13 cellular contexts compared by ENCODE assay signal in genomic region chr6:52799272-52799671, GRCh38. TPM values are rescaled to one million over a fixed set of nuclear protein-coding genes. Genes with fewer than 3 reads are reported as not detected.
DNase-seq lines count a peak whose midpoint lies in the region; TF ChIP-seq lines count a peak whose summit lies in the region.
"Not testable (repeated sequence)": the region's sequence is repeated elsewhere in the genome, so short reads cannot be mapped to it uniquely, and the experiment has no call there.
"Had no signal": no experiment of that assay in that cellular context is flagged by ENCODE, and none has a peak within 500 bp of the region (broad histone marks: within the 10 kb centered on the region; RNA-seq: fewer than 3 reads in every experiment).

No MANE protein-coding gene starts in this region.

- not testable (repeated sequence) for H3K79me2 ChIP-seq in GM23248 (ENCODE audit: insufficient read depth); osteoblast (ENCODE audit: insufficient read depth, low read length)

- H3K4me2 ChIP-seq in GM23248 (ENCODE audit: unreplicated experiment) (peak overlapping the region; percentile 48), osteoblast (ENCODE audit: insufficient read depth, low read length) (peak overlapping the region; percentile 69)

- DNase-seq in BJ (ENCODE audit: low read depth) (peak; percentile 26), GM23248 (peak; percentile 73), NCI-H226 (peak; percentile 10), astrocyte of the hippocampus (ENCODE audit: low read depth, low spot score) (peak; percentile 71), fibroblast of gingiva (ENCODE audit: low read depth) (peak; percentile 40), glomerular visceral epithelial cell (ENCODE audit: extremely low spot score) (peak; percentile 11)
- DNase-seq in osteoblast (ENCODE audit: insufficient read length, low spot score, missing footprints) = not testable (repeated sequence)

- H3K4me3 ChIP-seq in BJ (ENCODE audit: low read depth, low read length); GM23248; osteoblast (ENCODE audit: insufficient read depth, low read length): not testable (repeated sequence)

- TF ChIP-seq CTCF in BJ (IDR thresholded peaks at IDR 0.05; ENCODE audit: insufficient read depth, low read depth, low read length); osteoblast (IDR thresholded peaks at IDR 0.05; ENCODE audit: extremely low read depth, low read depth, low read length): not testable (repeated sequence)

- H3K9me3 ChIP-seq in GM23248 (ENCODE audit: low read depth); osteoblast (ENCODE audit: low read depth, low read length): not testable (repeated sequence)

- H3K27me3 ChIP-seq in BJ (ENCODE audit: control insufficient read depth, insufficient read depth, low read length); GM23248 (replicated peaks; ENCODE audit: insufficient read depth): not testable (repeated sequence)
- peaks cover 14% of the 10 kb centered on the region for H3K27me3 ChIP-seq in osteoblast (ENCODE audit: insufficient read depth, low read length)

- in situ Hi-C loops in GM23248 (cut with MboI) = not testable (repeated sequence)

- not testable (repeated sequence) for H2AFZ ChIP-seq in GM23248; osteoblast (ENCODE audit: low read length)

- H3K9ac ChIP-seq in GM23248 = not testable (repeated sequence)

- H3K27ac ChIP-seq in GM23248 = peak overlapping the region; percentile 19
- not testable (repeated sequence) for H3K27ac ChIP-seq in osteoblast (ENCODE audit: low read depth, low read length)

- POLR2A ChIA-PET in BJ (lab: Charles Lee) = not testable (repeated sequence)

- H3K36me3 ChIP-seq in BJ (ENCODE audit: control insufficient read depth, insufficient read depth, low read length); GM23248 (ENCODE audit: low read depth); osteoblast (ENCODE audit: insufficient read depth, low read length): not testable (repeated sequence)

- H3K9me2 ChIP-seq in GM23248 (ENCODE audit: insufficient read depth) = not testable (repeated sequence)

- H3K4me1 ChIP-seq in GM23248 (ENCODE audit: insufficient read depth) = peaks cover 19% of the 10 kb centered on the region
- peaks cover 12% of the 10 kb centered on the region for H3K4me1 ChIP-seq in osteoblast (ENCODE audit: insufficient read depth, low read length)

- CTCF ChIA-PET in BJ (lab: Yijun Ruan, JAX) = interaction anchor here (0.6 kb wide), 1 partner anchor 929 kb away, joined by 3 read pairs; no protein-coding TSS in a partner anchor

- peaks cover 17% of the 10 kb centered on the region; the same call in 1 of the 2 replicates for H3F3A ChIP-seq in GM23248 (ENCODE audit: insufficient read depth)

- H4K20me1 ChIP-seq in GM23248 (ENCODE audit: insufficient read depth); osteoblast (ENCODE audit: insufficient read depth, low read length): not testable (repeated sequence)

- 44 to 56% methylated on average over 1 of the region's 1 CpG for WGBS in GM23248 (ENCODE audit: low coverage in 1 of 2, low lambda C conversion rate in 2 of 2, missing lambda C conversion rate in 2 of 2), 2 experiments

RNA-seq across cellular contexts. Expression of gene GSTA1, which starts 4.3 kb away (rescaled TPM):
- polyA plus RNA-seq in BJ (2011; rRNA removed) (0.20 TPM in 1 of 2 replicates, not detected in the other), GM23248 (2016; fragmentation: Nextera tagmentation; extraction: Ambion mirVana) (0.45 and 1.1 TPM in 2 replicates)
- polyA minus RNA-seq in BJ (2011; rRNA and poly(A)+ RNA removed) = not detected in 2 replicates
- total RNA-seq in GM23248 (2014; rRNA removed; shearing (Covaris generic)) = 0.11 TPM in 1 of 2 replicates, not detected in the other
- not detected in 2 replicates for total RNA-seq in osteoblast
- total RNA-seq: A673; CD4-positive, alpha-beta memory T cell; Daoy; H4; OCI-LY7 had no signal
- polyA plus RNA-seq: CD4-positive, alpha-beta memory T cell; IgD-negative memory B cell had no signal

RNA-seq across cellular contexts. Expression of gene GSTA2, which starts 36.0 kb away (rescaled TPM):
- not detected in 2 replicates for polyA plus RNA-seq in BJ (2011; rRNA removed)
- polyA minus RNA-seq in BJ (2011; rRNA and poly(A)+ RNA removed) = not detected in 2 replicates
- total RNA-seq in GM23248 (2014; rRNA removed; shearing (Covaris generic)) = 0.11 TPM in 1 of 2 replicates, not detected in the other
- 0.51 TPM in 1 of 2 replicates, not detected in the other for polyA plus RNA-seq in GM23248 (2016; fragmentation: Nextera tagmentation; extraction: Ambion mirVana)
- not detected in 2 replicates for total RNA-seq in osteoblast
- total RNA-seq: A673; CD4-positive, alpha-beta memory T cell; Daoy; OCI-LY7 had no signal
- polyA plus RNA-seq: CD4-positive, alpha-beta memory T cell; IgD-negative memory B cell had no signal

RNA-seq across cellular contexts. Expression of gene GSTA5, which starts 41.3 kb away (rescaled TPM):
- not detected in 2 replicates for polyA plus RNA-seq in BJ (2011; rRNA removed)
- not detected in 2 replicates for polyA minus RNA-seq in BJ (2011; rRNA and poly(A)+ RNA removed)
- total RNA-seq in GM23248 (2014; rRNA removed; shearing (Covaris generic)) = not detected in 2 replicates
- polyA plus RNA-seq in GM23248 (2016; fragmentation: Nextera tagmentation; extraction: Ambion mirVana) = not detected in 2 replicates
- not detected in 2 replicates for total RNA-seq in osteoblast
- total RNA-seq: A673; CD4-positive, alpha-beta memory T cell; Daoy; H4; OCI-LY7 had no signal
- polyA plus RNA-seq: CD4-positive, alpha-beta memory T cell; IgD-negative memory B cell had no signal
